In genomic region chr9:78130004-78130403, GRCh38 we compare ENCODE assay signal across 9 cellular contexts.
DNase-seq lines count a peak whose midpoint lies in the region; ATAC-seq and TF ChIP-seq lines count a peak whose summit lies in the region.
"Had no signal": no experiment of that assay in that cellular context is flagged by ENCODE, and none has a peak within 500 bp of the region (broad histone marks: within the 10 kb centered on the region; RNA-seq: fewer than 3 reads in every experiment).

No MANE protein-coding gene starts in this region.

- H3K27ac ChIP-seq in DND-41 (ENCODE audit: low read length): no peak overlapping the region
- no peak overlapping the region for H3K27ac ChIP-seq in esophagus muscularis mucosa (replicated peaks in 1 of 4)

- TF ChIP-seq EP300 in esophagus muscularis mucosa (IDR thresholded peaks at IDR 0.05): no peak

- peak; percentile 26 for TF ChIP-seq CTCF in DND-41 (IDR thresholded peaks at IDR 0.05; ENCODE audit: borderline replicate concordance, extremely low read depth, low read length, poor library complexity, severe bottlenecking)
- TF ChIP-seq CTCF in neural crest cell (conservative IDR thresholded peaks at IDR 0.05): peak; percentile 22
- no peak for TF ChIP-seq CTCF in esophagus muscularis mucosa (IDR thresholded peaks at IDR 0.05)

- H3K4me1 ChIP-seq in DND-41 (ENCODE audit: insufficient read depth, low read length) (peaks cover 19% of the 10 kb centered on the region), esophagus muscularis mucosa (peaks cover 0 to 19% (median 4%) of the 10 kb centered on the region in 4 donors)

- H3K27me3 ChIP-seq in DND-41 (ENCODE audit: insufficient read depth, low read length, poor library complexity): no peaks in the 10 kb centered on the region
- H3K27me3 ChIP-seq in esophagus muscularis mucosa: no peaks in the 10 kb centered on the region

- intact Hi-C loops in esophagus muscularis mucosa (cut with DNase I): no loop called here

- peak overlapping the region; percentile 88 for H3K27ac Mint-ChIP-seq in neural crest cell (ENCODE audit: unreplicated experiment)
- H3K27ac Mint-ChIP-seq: activated naive CD8-positive, alpha-beta T cell had no signal

- no peak for TF ChIP-seq POLR2A in esophagus muscularis mucosa (IDR thresholded peaks at IDR 0.05; ENCODE audit: low read depth)

- no peaks in the 10 kb centered on the region for H3K79me2 ChIP-seq in DND-41 (ENCODE audit: insufficient read depth, low read length)

- no peaks in the 10 kb centered on the region for H3K36me3 ChIP-seq in DND-41 (ENCODE audit: insufficient read depth, low read length)
- H3K36me3 ChIP-seq in esophagus muscularis mucosa: no peaks in the 10 kb centered on the region

- peaks cover 13% of the 10 kb centered on the region for H3K27me3 Mint-ChIP-seq in neural crest cell (ENCODE audit: low read depth)
- H3K27me3 Mint-ChIP-seq: activated naive CD8-positive, alpha-beta T cell had no signal

- no peak overlapping the region for H3K4me3 ChIP-seq in DND-41 (ENCODE audit: low read depth in 1 of 2, low read length in 2 of 2)
- no peak overlapping the region for H3K4me3 ChIP-seq in esophagus muscularis mucosa

- no peaks in the 10 kb centered on the region for H4K20me1 ChIP-seq in DND-41 (ENCODE audit: insufficient read depth, low read length)

- no peak overlapping the region for H3K4me3 Mint-ChIP-seq in neural crest cell
- H3K4me3 Mint-ChIP-seq: activated naive CD8-positive, alpha-beta T cell had no signal

- ATAC-seq in DND-41 (ENCODE audit: insufficient read depth, low read depth): no peak
- ATAC-seq in HG03108 (IDR thresholded peaks at IDR 0.05; ENCODE audit: unreplicated experiment): no peak

- H3K9me3 ChIP-seq in DND-41 (ENCODE audit: insufficient read depth, low read length, severe bottlenecking) (no peaks in the 10 kb centered on the region), esophagus muscularis mucosa (no peaks in the 10 kb centered on the region)

- DNase-seq in DND-41 (peak; percentile 23), NCI-H460 (ENCODE audit: extremely low read depth, low read depth) (peak; percentile 18), dermis blood vessel endothelial cell (peak; percentile 21), neural crest cell (ENCODE audit: low read depth, low spot score) (peak; percentile 29), esophagus muscularis mucosa (ENCODE audit: extremely low spot score) (no peak), mesenteric fat pad (ENCODE audit: low spot score) (no peak), NCI-H146 treated with DMSO at 0.1 percent for 48 hours (lab: John Stamatoyannopoulos, UW; ENCODE audit: unreplicated experiment) (no peak)

- H2AFZ ChIP-seq in DND-41 (ENCODE audit: low read depth, low read length): 0 out of 2 replicates have a peak overlapping the region, but pooled peaks have one; percentile 58

- H3K4me2 ChIP-seq in DND-41 (ENCODE audit: insufficient read depth, low read length): no peak overlapping the region

- WGBS in esophagus muscularis mucosa: 76% methylated on average over 6 of the region's 6 CpGs

- H3K9ac ChIP-seq in DND-41 (ENCODE audit: low read depth, low read length): no peak overlapping the region

- no peaks in the 10 kb centered on the region for H3K9me3 Mint-ChIP-seq in neural crest cell

- H3K4me1 Mint-ChIP-seq in neural crest cell: peaks cover 46% of the 10 kb centered on the region

- H3K36me3 Mint-ChIP-seq in neural crest cell (ENCODE audit: low read depth): no peaks in the 10 kb centered on the region

Comparison
In these comparisons a context has a peak if more than half of its experiments do, and no peak if none do; other contexts are left out.
1. DNase-seq: peak in DND-41 (single experiment), NCI-H460 (single experiment), dermis blood vessel endothelial cell (single experiment) and neural crest cell (single experiment); none in esophagus muscularis mucosa (single experiment), mesenteric fat pad (single experiment) and NCI-H146 treated with DMSO at 0.1 percent for 48 hours (single experiment).
2. CTCF ChIP-seq: peak in DND-41 (single experiment) and neural crest cell (single experiment); none in esophagus muscularis mucosa (0 of 3).